Comparison of ENCODE assay signal across 11 cellular contexts in genomic region chr2:2846379-2847130, GRCh38.
DNase-seq lines count a peak whose midpoint lies in the region; ATAC-seq, FAIRE-seq and TF ChIP-seq lines count a peak whose summit lies in the region.
"Had no signal": no experiment of that assay in that cellular context is flagged by ENCODE, and none has a peak within 500 bp of the region (broad histone marks: within the 10 kb centered on the region; RNA-seq: fewer than 3 reads in every experiment).

No MANE protein-coding gene starts in this region.

- peak overlapping the region; percentile 75 to 87 (median 78) for H3K27ac ChIP-seq in body of pancreas
- H3K27ac ChIP-seq: tibial artery had no signal

- ATAC-seq in body of pancreas = peak; percentile 85
- no peak for ATAC-seq in GM21717 (IDR thresholded peaks at IDR 0.05; ENCODE audit: unreplicated experiment)

- FAIRE-seq in GM12891 (lab: Jason Lieb, UNC) = no peak

- DNase-seq in DMS79 treated with DMSO at 0.1 percent for 48 hours (lab: John Stamatoyannopoulos, UW) (peak; percentile 98), NCI-H2171 (lab: John Stamatoyannopoulos, UW) (peak; percentile 98), body of pancreas (peak; percentile 80 to 94 (median 92)), midbrain (lab: John Stamatoyannopoulos, UW) (peak; percentile 35), GM12891 (ENCODE audit: insufficient read length, low spot score) (no peak), DMS53 (lab: John Stamatoyannopoulos, UW) (no peak), AG08395 (ENCODE audit: low spot score) (no peak)
- DNase-seq: activated CD4-positive, alpha-beta T cell treated with anti-CD3 and anti-CD28 coated beads, Interleukin-2, amount 50 U/mL, for 4 hours; Calu3 had no signal

- no peaks in the 10 kb centered on the region for H3K9me3 ChIP-seq in body of pancreas
- H3K9me3 ChIP-seq: tibial artery had no signal

- no peak overlapping the region for H3K4me3 ChIP-seq in body of pancreas
- H3K4me3 ChIP-seq: tibial artery had no signal

- peaks cover 31% of the 10 kb centered on the region for H3K4me1 ChIP-seq in body of pancreas

- TF ChIP-seq CTCF in body of pancreas (IDR thresholded peaks at IDR 0.05) = peak in 4 of 7 experiments; percentile 17 to 38 (median 29)

- no peaks in the 10 kb centered on the region for H3K27me3 ChIP-seq in body of pancreas

- WGBS in body of pancreas, 2 donors = 10 to 15% methylated on average over 9 to 14 of the region's 14 CpGs

- intact Hi-C loops in body of pancreas (cut with DNase I) = no loop called here

- H3K36me3 ChIP-seq in body of pancreas (replicated peaks in 1 of 2; ENCODE audit: insufficient read depth in 1 of 2, low read depth in 2 of 2) = no peaks in the 10 kb centered on the region
- H3K36me3 ChIP-seq: tibial artery had no signal

- peak in 2 of 3 donors; percentile 35 to 42 for TF ChIP-seq POLR2A in body of pancreas (IDR thresholded peaks at IDR 0.05)
- TF ChIP-seq POLR2A in GM12891 (IDR thresholded peaks at IDR 0.05; ENCODE audit: low read depth, low read length) = no peak

TF ChIP-seq in GM12891, 5 proteins besides CTCF, POLR2A, EP300 and RAD21:
- no peak for TF ChIP-seq POLR2AphosphoS5 (IDR thresholded peaks at IDR 0.05; ENCODE audit: low read depth, low read length)
- no peak for TF ChIP-seq PAX5 (IDR thresholded peaks at IDR 0.05; ENCODE audit: insufficient read depth, low read length, severe bottlenecking)
- TF ChIP-seq TAF1 (IDR thresholded peaks at IDR 0.05; ENCODE audit: low read depth, low read length) = no peak
- no peak for TF ChIP-seq POU2F2 (IDR thresholded peaks at IDR 0.05; ENCODE audit: low read depth, low read length)
- TF ChIP-seq SPI1 (IDR thresholded peaks at IDR 0.05; ENCODE audit: low read depth, low read length) = no peak

Comparison
In these comparisons a context has a peak if more than half of its experiments do, and no peak if none do; other contexts are left out.
1. DNase-seq: peak in DMS79 treated with DMSO at 0.1 percent for 48 hours (single experiment), NCI-H2171 (single experiment), body of pancreas (4 of 4) and midbrain (single experiment); none in GM12891 (single experiment), DMS53 (single experiment) and AG08395 (single experiment).